ENCODE assay signal across 5 cellular contexts in genomic region chr18:42378854-42379253, GRCh38.
A peak's percentile ranks its signal among the peaks of the same experiment; 100 is the strongest.
DNase-seq lines count a peak whose midpoint lies in the region; ATAC-seq, FAIRE-seq and TF ChIP-seq lines count a peak whose summit lies in the region.
"Not testable (repeated sequence)": the region's sequence is repeated elsewhere in the genome, so short reads cannot be mapped to it uniquely, and the experiment has no call there.

No MANE protein-coding gene starts in this region.

- not testable (repeated sequence) for TF ChIP-seq RAD21 in HepG2 (CRISPR knock-in tag; IDR thresholded peaks at IDR 0.05)

- not testable (repeated sequence) for BruUV-seq in HepG2 (replicated peaks; lab: Mats Ljungman, UMichigan)

- CTCF ChIA-PET in HepG2 (lab: Yijun Ruan, JAX; ENCODE audit: low intra/inter-chr PET ratio, low total read pairs), result not testable (repeated sequence)

- H3K36me3 ChIP-seq in HepG2 (replicated peaks in 1 of 2; ENCODE audit: control insufficient read depth in 1 of 2, insufficient read depth in 2 of 2, low read length in 2 of 2), result not testable (repeated sequence)

- not testable (repeated sequence) for TF ChIP-seq POLR2A in HepG2 (IDR thresholded peaks at IDR 0.05; ENCODE audit: insufficient read depth in 1 of 2, low read depth in 2 of 2, low read length in 2 of 2)

- DNase-seq in DMS153 (lab: John Stamatoyannopoulos, UW) (peak; percentile 37), HepG2 (ENCODE audit: low spot score) (peak; percentile 8), pons (ENCODE audit: low spot score) (peak; percentile 31)

- TF ChIP-seq CTCF in VCaP (conservative IDR thresholded peaks at IDR 0.05); HepG2 (CRISPR knock-in tag; IDR thresholded peaks at IDR 0.05): not testable (repeated sequence)

- not testable (repeated sequence) for H3K9ac ChIP-seq in HepG2 (ENCODE audit: insufficient read depth, low read depth, low read length)

- H3K4me2 ChIP-seq in HepG2 (ENCODE audit: low read depth, low read length), result not testable (repeated sequence)

- H3K27me3 ChIP-seq in HepG2 (ENCODE audit: control insufficient read depth in 1 of 2, insufficient read depth in 2 of 2, low read length in 2 of 2), result not testable (repeated sequence)

- TF ChIP-seq EP300 in HepG2 (IDR thresholded peaks at IDR 0.05; ENCODE audit: low read depth in 2 of 2, low read length in 2 of 2); HepG2 (CRISPR knock-in tag; IDR thresholded peaks at IDR 0.05; ENCODE audit: borderline replicate concordance): not testable (repeated sequence)

- H3K4me1 ChIP-seq in HepG2 (ENCODE audit: insufficient read depth, low read length), result not testable (repeated sequence)

- not testable (repeated sequence) for ATAC-seq in HepG2

- intact Hi-C loops in HepG2 (cut with micrococcal nuclease; ENCODE audit: unreplicated experiment), result loop anchor here (5.0 kb wide), 1 partner anchor 68 kb away; no protein-coding TSS in a partner anchor

- in situ Hi-C loops in HepG2 (cut with HindIII; ENCODE audit: extremely low pct_ligation_motif_present, low pct_unique_long_range_greater_than_20kb), result not testable (repeated sequence)

- POLR2A ChIA-PET in HepG2 (lab: Yijun Ruan, JAX), result not testable (repeated sequence)

- H3K9me3 ChIP-seq in HepG2 (ENCODE audit: low read length), result not testable (repeated sequence)

- H3K27ac ChIP-seq in VCaP, result peak overlapping the region; percentile 71
- H3K27ac ChIP-seq in HepG2 (ENCODE audit: extremely low read length, insufficient read depth, low read length), result not testable (repeated sequence)

- H3K79me2 ChIP-seq in HepG2 (ENCODE audit: insufficient read depth, low read length), result not testable (repeated sequence)

- peak; percentile 30 for FAIRE-seq in islet of Langerhans (lab: Jason Lieb, UNC)
- not testable (repeated sequence) for FAIRE-seq in HepG2 (lab: Jason Lieb, UNC)

- H4K20me1 ChIP-seq in HepG2 (ENCODE audit: insufficient read depth, low read length), result not testable (repeated sequence)

- H2AFZ ChIP-seq in HepG2 (ENCODE audit: low read length), result not testable (repeated sequence)

- H3K4me3 ChIP-seq in HepG2 (replicated peaks in 1 of 3; ENCODE audit: insufficient read depth in 1 of 3, low read depth in 2 of 3, low read length in 3 of 3), result not testable (repeated sequence)

- WGBS in HepG2 (ENCODE audit: low lambda C conversion rate), result 3% methylated on average over 1 of the region's 1 CpG

TF ChIP-seq in HepG2, 621 proteins besides CTCF, POLR2A, EP300 and RAD21:
- TF ChIP-seq FOXA1 (IDR thresholded peaks at IDR 0.05), result not testable (repeated sequence)
- TF ChIP-seq FOXA1 (CRISPR knock-in tag; IDR thresholded peaks at IDR 0.05) (0 out of 2 replicates have a peak, but pooled peaks have one; percentile 33), ZNF609 (CRISPR knock-in tag; IDR thresholded peaks at IDR 0.05; ENCODE audit: borderline replicate concordance) (peak; percentile 75), HMG20B (CRISPR knock-in tag; conservative IDR thresholded peaks at IDR 0.05) (peak; percentile 71; the same call in 1 of the 2 replicates), HMG20A (CRISPR knock-in tag; IDR thresholded peaks at IDR 0.05; ENCODE audit: borderline replicate concordance) (peak; percentile 48; the same call in 1 of the 2 replicates), ISL2 (CRISPR knock-in tag; IDR thresholded peaks at IDR 0.05) (0 out of 2 replicates have a peak, but pooled peaks have one; percentile 16), RERE (CRISPR knock-in tag; IDR thresholded peaks at IDR 0.05; ENCODE audit: low read depth) (peak; percentile 36; the same call in 1 of the 2 replicates), ZNF503 (CRISPR knock-in tag; IDR thresholded peaks at IDR 0.05) (0 out of 2 replicates have a peak, but pooled peaks have one; percentile 30), GFI1 (CRISPR knock-in tag; IDR thresholded peaks at IDR 0.05; ENCODE audit: borderline replicate concordance) (peak; percentile 83), SAP130 (CRISPR knock-in tag; IDR thresholded peaks at IDR 0.05; ENCODE audit: low read depth) (0 out of 2 replicates have a peak, but pooled peaks have one; percentile 14), FOXA3 (CRISPR knock-in tag; IDR thresholded peaks at IDR 0.05) (peak; percentile 35; the same call in 1 of the 2 replicates), HHEX (CRISPR knock-in tag; IDR thresholded peaks at IDR 0.05) (peak; percentile 51; the same call in 1 of the 2 replicates)
TF ChIP-seq in HepG2: peak in this region for 11; not testable (repeated sequence) for 610.
